18 cellular contexts compared by ENCODE assay signal in genomic region chr14:26104686-26105085, GRCh38.
DNase-seq lines count a peak whose midpoint lies in the region; ATAC-seq, FAIRE-seq and TF ChIP-seq lines count a peak whose summit lies in the region.
"Had no signal": no experiment of that assay in that cellular context is flagged by ENCODE, and none has a peak within 500 bp of the region (broad histone marks: within the 10 kb centered on the region; RNA-seq: fewer than 3 reads in every experiment).

No MANE protein-coding gene starts in this region.

- H3K4me2 ChIP-seq in H1 (ENCODE audit: insufficient read depth in 1 of 2, low read depth in 2 of 2, low read length in 2 of 2): no peak overlapping the region
- H3K4me2 ChIP-seq: A549, KMS-11 had no signal

- H2BK15ac ChIP-seq in H1 (ENCODE audit: low read length): no peak overlapping the region

- no peak overlapping the region for H4K8ac ChIP-seq in H1 (ENCODE audit: extremely low read depth, insufficient read depth, low read length)

- no peak overlapping the region for H3K56ac ChIP-seq in H1 (replicated peaks; ENCODE audit: insufficient read length, low read depth, low read length)

- no peak overlapping the region for H3K9ac ChIP-seq in H1 (replicated peaks in 1 of 4; ENCODE audit: extremely low read depth in 1 of 4, low read depth in 3 of 4, low read length in 3 of 4)
- H3K9ac ChIP-seq: KMS-11 had no signal

- no peak overlapping the region for H3K14ac ChIP-seq in H1 (ENCODE audit: insufficient read length)

- POLR2A ChIA-PET in H1 (lab: Charles Lee; ENCODE audit: partially characterized antibody): no interaction called here

- H3K36me3 Mint-ChIP-seq in progenitor cell of endocrine pancreas (ENCODE audit: insufficient read depth): no peaks in the 10 kb centered on the region
- H3K36me3 Mint-ChIP-seq in stimulated activated naive B cell treated with anti-CD40 and anti-IgM and Interleukin-4, amounts not matched to agents 10 μg/mL and 1 μg/mL and 100 μg/mL, for 72 hours: no peaks in the 10 kb centered on the region
- H3K36me3 Mint-ChIP-seq: CD14-positive monocyte; CD8-positive, alpha-beta T cell had no signal

- H3K79me1 ChIP-seq in H1 (ENCODE audit: low read depth, low read length): no peaks in the 10 kb centered on the region

- no peak overlapping the region for H4K91ac ChIP-seq in H1 (replicated peaks; ENCODE audit: insufficient read length, low read length)

- H2BK120ac ChIP-seq in H1 (replicated peaks; ENCODE audit: low read depth, low read length): no peak overlapping the region

- H2BK5ac ChIP-seq in H1 (ENCODE audit: low read depth, low read length): no peak overlapping the region

- CTCF ChIA-PET in H1 (lab: Charles Lee; ENCODE audit: partially characterized antibody): interaction anchor here (1.5 kb wide), 1 partner anchor 673 kb away, joined by 3 read pairs; no protein-coding TSS in a partner anchor

- no peak for TF ChIP-seq RAD21 in H1 (IDR thresholded peaks at IDR 0.05 in 1 of 2, conservative IDR thresholded peaks at IDR 0.05 in 1 of 2; ENCODE audit: low read depth in 2 of 2, low read length in 2 of 2)

- TF ChIP-seq CTCF in H1 (IDR thresholded peaks at IDR 0.05; ENCODE audit: control extremely low read depth in 1 of 3, insufficient read depth in 1 of 3, low read depth in 1 of 3, low read length in 3 of 3): no peak
- TF ChIP-seq CTCF in progenitor cell of endocrine pancreas (IDR thresholded peaks at IDR 0.05; ENCODE audit: unreplicated experiment): no peak

- H3K23me2 ChIP-seq in H1 (ENCODE audit: low read depth, low read length): no peaks in the 10 kb centered on the region

- no peak overlapping the region for H3K27ac Mint-ChIP-seq in progenitor cell of endocrine pancreas
- no peak overlapping the region for H3K27ac Mint-ChIP-seq in stimulated activated naive B cell treated with anti-CD40 and anti-IgM and Interleukin-4, amounts not matched to agents 10 μg/mL and 1 μg/mL and 100 μg/mL, for 72 hours
- H3K27ac Mint-ChIP-seq: CD14-positive monocyte; CD8-positive, alpha-beta T cell had no signal

- no peak overlapping the region for H4K5ac ChIP-seq in H1 (ENCODE audit: insufficient read length, low read depth, low read length)

- no peaks in the 10 kb centered on the region for H3K79me2 ChIP-seq in H1 (ENCODE audit: control insufficient read depth in 1 of 2, insufficient read depth in 2 of 2, low read length in 2 of 2)

- peaks cover 9% of the 10 kb centered on the region for H3K9me3 Mint-ChIP-seq in progenitor cell of endocrine pancreas (ENCODE audit: low read depth)
- peaks cover 3 to 4% of the 10 kb centered on the region in 2 donors for H3K9me3 Mint-ChIP-seq in stimulated activated naive B cell treated with anti-CD40 and anti-IgM and Interleukin-4, amounts not matched to agents 10 μg/mL and 1 μg/mL and 100 μg/mL, for 72 hours

- peaks cover 3% of the 10 kb centered on the region for H3K4me1 Mint-ChIP-seq in progenitor cell of endocrine pancreas (ENCODE audit: low read depth)
- H3K4me1 Mint-ChIP-seq in stimulated activated naive B cell treated with anti-CD40 and anti-IgM and Interleukin-4, amounts not matched to agents 10 μg/mL and 1 μg/mL and 100 μg/mL, for 72 hours: no peaks in the 10 kb centered on the region
- H3K4me1 Mint-ChIP-seq: CD14-positive monocyte had no signal

- H3K4me3 ChIP-seq in H7 (ENCODE audit: insufficient read depth, low read depth, low read length) (no peak overlapping the region), H1 (ENCODE audit: extremely low read depth in 1 of 4, insufficient read depth in 2 of 4, low read depth in 3 of 4, low read length in 4 of 4) (no peak overlapping the region)
- H3K4me3 ChIP-seq: A549 had no signal

- no peaks in the 10 kb centered on the region for H3K4me1 ChIP-seq in H1 (replicated peaks in 1 of 4; ENCODE audit: control insufficient read depth in 3 of 4, insufficient read depth in 4 of 4, low read length in 3 of 4)
- H3K4me1 ChIP-seq: A549 had no signal

- no peaks in the 10 kb centered on the region for H4K20me1 ChIP-seq in H1 (replicated peaks in 1 of 2; ENCODE audit: control insufficient read depth in 1 of 2, insufficient read depth in 2 of 2, low read length in 2 of 2)

- H3K18ac ChIP-seq in H1 (ENCODE audit: extremely low read depth, low read length): no peak overlapping the region

- no peak for TF ChIP-seq EP300 in H1 (IDR thresholded peaks at IDR 0.05; ENCODE audit: borderline replicate concordance in 1 of 2, low read depth in 2 of 2, low read length in 2 of 2)

- no peaks in the 10 kb centered on the region for H3K27me3 Mint-ChIP-seq in progenitor cell of endocrine pancreas
- H3K27me3 Mint-ChIP-seq in stimulated activated naive B cell treated with anti-CD40 and anti-IgM and Interleukin-4, amounts not matched to agents 10 μg/mL and 1 μg/mL and 100 μg/mL, for 72 hours: no peaks in the 10 kb centered on the region

- H3K27ac ChIP-seq in H1 (ENCODE audit: low read depth, low read length): no peak overlapping the region
- H3K27ac ChIP-seq: A549, KMS-11 had no signal

- WGBS in H1 (ENCODE audit: extremely low coverage in 1 of 2, insufficient coverage in 1 of 2, insufficient read length in 1 of 2, insufficient replicate concordance in 2 of 2, low coverage in 1 of 2, low lambda C conversion rate in 2 of 2, missing lambda C conversion rate in 1 of 2), 2 experiments: 87% methylated on average over 2 of the region's 2 CpGs; no CpG with 5 or more reads in 1 of the 2 experiments

- no peak overlapping the region for H3K4me3 Mint-ChIP-seq in progenitor cell of endocrine pancreas (ENCODE audit: low read depth)
- H3K4me3 Mint-ChIP-seq in stimulated activated naive B cell treated with anti-CD40 and anti-IgM and Interleukin-4, amounts not matched to agents 10 μg/mL and 1 μg/mL and 100 μg/mL, for 72 hours: no peak overlapping the region
- H3K4me3 Mint-ChIP-seq: CD14-positive monocyte; CD8-positive, alpha-beta T cell had no signal

- no peak overlapping the region for H2BK20ac ChIP-seq in H1 (ENCODE audit: low read length)

- FAIRE-seq in H1 (lab: Jason Lieb, UNC): no peak
- FAIRE-seq: A549, G401.6, GM12891, HepG2, HTR-8/SVneo had no signal

- H3K27me3 ChIP-seq in H7 (ENCODE audit: control insufficient read depth, insufficient read depth, low read length) (no peaks in the 10 kb centered on the region), H1 (replicated peaks in 1 of 4; ENCODE audit: control insufficient read depth in 3 of 4, extremely low read depth in 1 of 4, insufficient read depth in 3 of 4, low read length in 3 of 4) (no peaks in the 10 kb centered on the region)

- no peak overlapping the region for H2BK12ac ChIP-seq in H1 (ENCODE audit: low read depth, low read length)

- no peak overlapping the region for H2AFZ ChIP-seq in H1 (ENCODE audit: low read length)

- no peak overlapping the region for H3K4ac ChIP-seq in H1 (replicated peaks; ENCODE audit: insufficient read length, low read depth, low read length)

- DNase-seq in H7: peak; percentile 6
- DNase-seq in NCI-H526 (lab: John Stamatoyannopoulos, UW): peak; percentile 49 to 80
- no peak for DNase-seq in H1 (ENCODE audit: low read depth in 1 of 2, low spot score in 2 of 2)
- no peak for DNase-seq in progenitor cell of endocrine pancreas (ENCODE audit: low spot score, unreplicated experiment)
- DNase-seq in D341Med (ENCODE audit: low spot score): no peak
- DNase-seq in activated CD4-positive, alpha-beta T cell treated with anti-CD3 and anti-CD28 coated beads, Interleukin-2, amount 50 U/mL, for 48 hours: no peak
- DNase-seq in stimulated activated naive B cell treated with anti-CD40 and anti-IgM and Interleukin-4, amounts not matched to agents 10 μg/mL and 1 μg/mL and 100 μg/mL, for 72 hours: no peak
- DNase-seq: CD8-positive, alpha-beta T cell; COR-L47; DMS79; GOT3 had no signal

- H3K9me3 ChIP-seq in H1 (ENCODE audit: insufficient read depth in 2 of 2, low read depth in 1 of 2, low read length in 1 of 2): peaks cover 0 to 10% of the 10 kb centered on the region in 2 experiments; a peak in 2 of 4 replicates
- H3K9me3 ChIP-seq: A549 had no signal

- H3K23ac ChIP-seq in H1 (ENCODE audit: insufficient read length): no peak overlapping the region

- H2AK5ac ChIP-seq in H1 (ENCODE audit: low read depth, low read length): no peak overlapping the region

- no peak for TF ChIP-seq POLR2A in H1 (IDR thresholded peaks at IDR 0.05; ENCODE audit: control extremely low read depth in 1 of 2, low read depth in 2 of 2, low read length in 2 of 2)

- no peaks in the 10 kb centered on the region for H3K36me3 ChIP-seq in H7 (replicated peaks; ENCODE audit: control insufficient read depth, insufficient read depth, low read length)
- H3K36me3 ChIP-seq in H1 (ENCODE audit: control insufficient read depth in 2 of 4, insufficient read depth in 4 of 4, low read length in 3 of 4): no peaks in the 10 kb centered on the region

- ATAC-seq in stimulated activated naive B cell treated with anti-CD40 and anti-IgM and Interleukin-4, amounts not matched to agents 10 μg/mL and 1 μg/mL and 100 μg/mL, for 72 hours (replicated peaks): no peak
- ATAC-seq: A549; CD8-positive, alpha-beta T cell; HepG2 had no signal

TF ChIP-seq in H1, 55 proteins besides CTCF, POLR2A, EP300 and RAD21:
- TF ChIP-seq POU5F1 (IDR thresholded peaks at IDR 0.05; ENCODE audit: low read depth, low read length) (0 out of 2 replicates have a peak, but pooled peaks have one; percentile 30), HDAC2 (IDR thresholded peaks at IDR 0.05; ENCODE audit: borderline replicate concordance in 1 of 2, low read depth in 2 of 2, low read length in 2 of 2) (no peak)

Comparison
In these comparisons a context has a peak if more than half of its experiments do, and no peak if none do; other contexts are left out.
1. DNase-seq: peak in H7 (single experiment) and NCI-H526 (2 of 2); none in H1 (0 of 2), progenitor cell of endocrine pancreas (single experiment), D341Med (single experiment), activated CD4-positive, alpha-beta T cell treated with anti-CD3 and anti-CD28 coated beads, Interleukin-2, amount 50 U/mL, for 48 hours (0 of 2) and stimulated activated naive B cell treated with anti-CD40 and anti-IgM and Interleukin-4, amounts not matched to agents 10 μg/mL and 1 μg/mL and 100 μg/mL, for 72 hours (single experiment).